8 cellular contexts compared by ENCODE assay signal in genomic region chr7:73522081-73522818, GRCh38. TPM values are rescaled to one million over a fixed set of nuclear protein-coding genes. Genes with fewer than 3 reads are reported as not detected.
DNase-seq lines count a peak whose midpoint lies in the region; ATAC-seq and TF ChIP-seq lines count a peak whose summit lies in the region.

Gene BAZ1B (minus strand): TSS chr7:73522293. CDS start chr7:73521933, 360 bp downstream.

- in situ Hi-C loops in Panc1 (cut with HindIII; ENCODE audit: low pct_unique_long_range_greater_than_20kb, low sequenced_read_pairs), result no loop called here

- peaks cover 12% of the 10 kb centered on the region for H3K36me3 ChIP-seq in Panc1 (ENCODE audit: control insufficient read depth, insufficient read depth, low read length)
- no peaks in the 10 kb centered on the region for H3K36me3 ChIP-seq in esophagus (ENCODE audit: control insufficient read depth in 2 of 2, insufficient read depth in 2 of 2, low read length in 1 of 2)
- no peaks in the 10 kb centered on the region for H3K36me3 ChIP-seq in mucosa of stomach (ENCODE audit: control insufficient read depth, insufficient read depth, low read length)

- no peaks in the 10 kb centered on the region for H3K9me3 Mint-ChIP-seq in activated T-cell treated with anti-CD3 and anti-CD28 coated beads, Interleukin-2, amount 50 U/mL, for 4 hours

- peaks cover 22% of the 10 kb centered on the region for H3K36me3 Mint-ChIP-seq in activated T-cell treated with anti-CD3 and anti-CD28 coated beads, Interleukin-2, amount 50 U/mL, for 4 hours (ENCODE audit: insufficient read depth)

- H3K4me1 ChIP-seq in Panc1 (ENCODE audit: control insufficient read depth, insufficient read depth, low read length), result peaks cover 24% of the 10 kb centered on the region
- H3K4me1 ChIP-seq in esophagus (ENCODE audit: control insufficient read depth in 2 of 2, insufficient read depth in 2 of 2, low read length in 1 of 2), result peaks cover 0 to 2% of the 10 kb centered on the region in 2 donors
- H3K4me1 ChIP-seq in mucosa of stomach (ENCODE audit: control insufficient read depth, insufficient read depth, low read length), result peaks cover 9% of the 10 kb centered on the region

- 0 to 1% methylated on average over 62 to 76 of the region's 76 CpGs for WGBS in esophagus, 2 donors

- H3K4me1 Mint-ChIP-seq in activated T-cell treated with anti-CD3 and anti-CD28 coated beads, Interleukin-2, amount 50 U/mL, for 4 hours (ENCODE audit: low read depth), result peaks cover 61% of the 10 kb centered on the region

- peak within 1 kb of the TSS; percentile 97 for H3K4me3 Mint-ChIP-seq in activated T-cell treated with anti-CD3 and anti-CD28 coated beads, Interleukin-2, amount 50 U/mL, for 4 hours

- no TSS peak for BruUV-seq in Panc1 (replicated peaks; lab: Mats Ljungman, UMichigan)

- no peaks in the 10 kb centered on the region for H3K27me3 ChIP-seq in Panc1 (ENCODE audit: control insufficient read depth, insufficient read depth, low read length)
- H3K27me3 ChIP-seq in esophagus (ENCODE audit: control insufficient read depth in 1 of 2, insufficient read depth in 2 of 2, low read length in 2 of 2), result no peaks in the 10 kb centered on the region
- H3K27me3 ChIP-seq in mucosa of stomach (ENCODE audit: control insufficient read depth, insufficient read depth, low read length), result no peaks in the 10 kb centered on the region

- H3K9me3 ChIP-seq in Panc1 (ENCODE audit: control insufficient read depth, insufficient read depth, low read depth, low read length) (no peaks in the 10 kb centered on the region), esophagus (ENCODE audit: control insufficient read depth in 2 of 2, insufficient read depth in 1 of 2, low read depth in 1 of 2, low read length in 1 of 2) (no peaks in the 10 kb centered on the region), mucosa of stomach (ENCODE audit: control insufficient read depth, low read length) (no peaks in the 10 kb centered on the region)

- intact Hi-C loops in Panc1 (cut with micrococcal nuclease; ENCODE audit: unreplicated experiment), result loop anchor here (5.0 kb wide), 1 partner anchor 35 kb away; the partner anchor contains the start of gene BCL7B

- no peak for TF ChIP-seq CTCF in Panc1 (IDR thresholded peaks at IDR 0.05)

- POLR2A ChIA-PET in Panc1 (lab: Charles Lee), result interaction anchor here (0.6 to 1.5 kb wide), 8 partner anchors 9 to 173 kb away, joined by 3 to 9 read pairs (median 5); partner anchors contain the start of genes BCL7B and TBL2

- H3K27ac ChIP-seq in Panc1 (ENCODE audit: low read length) (peak within 1 kb of the TSS; percentile 96), esophagus (ENCODE audit: low read depth in 2 of 2, low read length in 1 of 2) (peak within 1 kb of the TSS; percentile 91 to 94)

- H3K27me3 Mint-ChIP-seq in activated T-cell treated with anti-CD3 and anti-CD28 coated beads, Interleukin-2, amount 50 U/mL, for 4 hours (ENCODE audit: low read depth), result no peaks in the 10 kb centered on the region

- DNase-seq in DMS53 treated with DMSO at 0.1 percent for 48 hours (lab: John Stamatoyannopoulos, UW; ENCODE audit: unreplicated experiment), result peak; percentile 97
- peak; percentile 97 for DNase-seq in KG1 (lab: John Stamatoyannopoulos, UW)
- peak; percentile 96 for DNase-seq in Panc1 (ENCODE audit: low read depth, low spot score)
- DNase-seq in activated T-cell treated with anti-CD3 and anti-CD28 coated beads, Interleukin-2, amount 50 U/mL, for 4 hours, result peak; percentile 96
- DNase-seq in stimulated activated CD8-positive, alpha-beta memory T cell treated with anti-CD3 and anti-CD28 coated beads, Interleukin-7, amount 100 ng/mL, for 1 hour (ENCODE audit: low read depth in 2 of 2), result peak; percentile 87 to 88

- H3K9ac ChIP-seq in mucosa of stomach (ENCODE audit: low read length), result peak within 1 kb of the TSS; percentile 78

- peak; percentile 86 for ATAC-seq in GM21723 (IDR thresholded peaks at IDR 0.05; ENCODE audit: unreplicated experiment)
- peak; percentile 96 for ATAC-seq in Panc1
- ATAC-seq in activated T-cell treated with anti-CD3 and anti-CD28 coated beads, Interleukin-2, amount 50 U/mL, for 4 hours, result peak; percentile 95 to 96

- CTCF ChIA-PET in Panc1 (lab: Charles Lee), result interaction anchor here (0.6 to 1.0 kb wide), 2 partner anchors 210 to 211 kb away, joined by 3 read pairs; no protein-coding TSS in a partner anchor

- H3K4me3 ChIP-seq in Panc1 (ENCODE audit: low read depth in 2 of 2, low read length in 2 of 2) (peak within 1 kb of the TSS; percentile 89 to 90), esophagus (ENCODE audit: low read depth in 1 of 2, low read length in 2 of 2) (peak within 1 kb of the TSS; percentile 95 to 97), mucosa of stomach (ENCODE audit: low read length) (peak within 1 kb of the TSS; percentile 73)

RNA-seq across cellular contexts. Expression of gene BAZ1B, which starts in this region (rescaled TPM):
- total RNA-seq in Panc1 (2021; ENCODE audit: unreplicated experiment), result 107 TPM
- 53.8 TPM for polyA plus RNA-seq in Panc1 (2012; ENCODE audit: insufficient read length)
- total RNA-seq in activated T-cell treated with anti-CD3 and anti-CD28 coated beads, Interleukin-2, amount 50 U/mL, for 4 hours, result 10 to 100 TPM; 86.5 to 93.5 (median 93.3) TPM
- polyA plus RNA-seq in esophagus, result 10 to 100 TPM; 10.9 to 11.8 TPM

Comparison
In these comparisons a context has a peak if more than half of its experiments do, and no peak if none do; other contexts are left out.
1. Peak in every context shown above with its lines: DNase-seq, ATAC-seq, H3K4me3 ChIP-seq and H3K27ac ChIP-seq.